In genomic region chr5:119356384-119357188, GRCh38 we compare ENCODE assay signal across 8 cellular contexts. TPM values are rescaled to one million over a fixed set of nuclear protein-coding genes. Genes with fewer than 3 reads are reported as not detected.
DNase-seq lines count a peak whose midpoint lies in the region; ATAC-seq and TF ChIP-seq lines count a peak whose summit lies in the region.

No MANE protein-coding gene starts in this region.

- H3K27ac Mint-ChIP-seq in CD8-positive, alpha-beta T cell, result peak overlapping the region; percentile 95

- H3K9me3 ChIP-seq in CD8-positive, alpha-beta T cell (ENCODE audit: low read length), result no peaks in the 10 kb centered on the region
- H3K9me3 ChIP-seq in body of pancreas (no peaks in the 10 kb centered on the region), liver (ENCODE audit: control insufficient read depth in 4 of 4, low read length in 3 of 4) (no peaks in the 10 kb centered on the region), upper lobe of left lung (no peaks in the 10 kb centered on the region)

- no peaks in the 10 kb centered on the region for H3K36me3 ChIP-seq in CD8-positive, alpha-beta T cell (ENCODE audit: insufficient read depth, low read length)
- H3K36me3 ChIP-seq in body of pancreas (replicated peaks in 1 of 2; ENCODE audit: insufficient read depth in 1 of 2, low read depth in 2 of 2) (no peaks in the 10 kb centered on the region), liver (ENCODE audit: control insufficient read depth in 4 of 4, insufficient read depth in 3 of 4, low read depth in 1 of 4, low read length in 3 of 4) (no peaks in the 10 kb centered on the region), upper lobe of left lung (no peaks in the 10 kb centered on the region)

- no peak overlapping the region for H3K27ac ChIP-seq in CD8-positive, alpha-beta T cell (ENCODE audit: low read depth, low read length)
- H3K27ac ChIP-seq in body of pancreas (peak overlapping the region in 3 of 4 donors; percentile 14 to 70 (median 48)), liver (ENCODE audit: low read depth in 1 of 2, low read length in 2 of 2) (peak overlapping the region; percentile 77 to 79), upper lobe of left lung (peak overlapping the region; percentile 69 to 91 (median 83))

- intact Hi-C loops in CD8-positive, alpha-beta T cell (cut with DNase I, micrococcal nuclease), result loop anchor here in 1 of 2 experiments (5.0 kb wide), 2 partner anchors 39 to 41 kb away; no protein-coding TSS in a partner anchor
- intact Hi-C loops in body of pancreas (cut with DNase I), result no loop called here

- H3K4me1 Mint-ChIP-seq in CD8-positive, alpha-beta T cell (ENCODE audit: low read depth), result peaks cover 92% of the 10 kb centered on the region

- no peak for TF ChIP-seq RAD21 in Ishikawa (IDR thresholded peaks at IDR 0.05; ENCODE audit: low read depth)
- TF ChIP-seq RAD21 in liver (IDR thresholded peaks at IDR 0.05), result no peak

- no peak for DNase-seq in CD8-positive, alpha-beta T cell
- DNase-seq in body of pancreas (no peak), upper lobe of left lung (no peak)
- DNase-seq in stimulated activated CD4-positive, alpha-beta T cell treated with anti-CD3 and anti-CD28 coated beads, Interleukin-12 subunit alpha, Interleukin-12 subunit beta, amount 100 ng/mL, for 4 hours, result no peak
- DNase-seq in activated CD4-positive, alpha-beta T cell treated with anti-CD3 and anti-CD28 coated beads, Interleukin-2, amount 50 U/mL, for 48 hours, result no peak

- POLR2A ChIA-PET in CD8-positive, alpha-beta T cell (lab: Charles Lee), result interaction anchor here (0.7 to 1.9 kb wide), 11 partner anchors 11 to 96 kb away, joined by 3 to 6 read pairs (median 3); partner anchors contain the start of gene HSD17B4

- no peaks in the 10 kb centered on the region for H3K27me3 ChIP-seq in CD8-positive, alpha-beta T cell (ENCODE audit: insufficient read depth, low read length)
- H3K27me3 ChIP-seq in body of pancreas, result no peaks in the 10 kb centered on the region
- no peaks in the 10 kb centered on the region for H3K27me3 ChIP-seq in liver (ENCODE audit: control insufficient read depth in 4 of 4, insufficient read depth in 4 of 4, low read length in 3 of 4)
- no peaks in the 10 kb centered on the region for H3K27me3 ChIP-seq in upper lobe of left lung

- peak overlapping the region; percentile 78 to 84 for H3K9ac ChIP-seq in liver (ENCODE audit: low read depth in 1 of 2, low read length in 2 of 2)

- no peaks in the 10 kb centered on the region for H3K27me3 Mint-ChIP-seq in CD8-positive, alpha-beta T cell (ENCODE audit: low read depth)

- CTCF ChIA-PET in CD8-positive, alpha-beta T cell (lab: Charles Lee), result interaction anchor here (0.7 to 2.4 kb wide), 13 partner anchors 9 to 88 kb away, joined by 3 to 10 read pairs (median 4); no protein-coding TSS in a partner anchor

- ATAC-seq in CD8-positive, alpha-beta T cell, result no peak
- ATAC-seq in body of pancreas (no peak), upper lobe of left lung (ENCODE audit: low FRiP score in 2 of 2) (peak in 1 of 2 donors; percentile 38), GM19455 (IDR thresholded peaks at IDR 0.05; ENCODE audit: unreplicated experiment) (no peak)

- TF ChIP-seq EP300 in Ishikawa (IDR thresholded peaks at IDR 0.05; ENCODE audit: borderline replicate concordance), result no peak
- TF ChIP-seq EP300 in upper lobe of left lung (IDR thresholded peaks at IDR 0.05), result no peak

- H3K4me1 ChIP-seq in CD8-positive, alpha-beta T cell (ENCODE audit: insufficient read depth, low read length), result peaks cover 89% of the 10 kb centered on the region
- H3K4me1 ChIP-seq in body of pancreas (peaks cover 14% of the 10 kb centered on the region), liver (ENCODE audit: control insufficient read depth in 4 of 4, insufficient read depth in 4 of 4, low read length in 3 of 4) (peaks cover 0 to 5% (median 1%) of the 10 kb centered on the region in 4 donors), upper lobe of left lung (peaks cover 22 to 59% (median 52%) of the 10 kb centered on the region in 4 donors)

- no peak for TF ChIP-seq CTCF in CD8-positive, alpha-beta T cell (IDR thresholded peaks at IDR 0.05)
- no peak for TF ChIP-seq CTCF in body of pancreas (IDR thresholded peaks at IDR 0.05)
- no peak for TF ChIP-seq CTCF in liver (IDR thresholded peaks at IDR 0.05; ENCODE audit: low read depth, low read length, missing input control)
- no peak for TF ChIP-seq CTCF in upper lobe of left lung (IDR thresholded peaks at IDR 0.05)

- peaks cover 19% of the 10 kb centered on the region for H3K36me3 Mint-ChIP-seq in CD8-positive, alpha-beta T cell

- TF ChIP-seq POLR2A in body of pancreas (IDR thresholded peaks at IDR 0.05), result no peak
- TF ChIP-seq POLR2A in upper lobe of left lung (IDR thresholded peaks at IDR 0.05), result no peak

- no peaks in the 10 kb centered on the region for H3K9me3 Mint-ChIP-seq in CD8-positive, alpha-beta T cell

- peak overlapping the region; percentile 38 for H3K4me3 ChIP-seq in CD8-positive, alpha-beta T cell (ENCODE audit: low read depth, low read length)
- H3K4me3 ChIP-seq in body of pancreas (peak overlapping the region; percentile 10 to 48), liver (ENCODE audit: low read depth in 1 of 3, low read length in 3 of 3) (peak overlapping the region; percentile 56 to 86 (median 76)), upper lobe of left lung (peak overlapping the region; percentile 27 to 70 (median 58))

- H3K4me3 Mint-ChIP-seq in CD8-positive, alpha-beta T cell, result peak overlapping the region; percentile 88

- 27 to 31% methylated on average over 9 of the region's 9 CpGs for WGBS in body of pancreas, 2 donors
- 11% methylated on average over 9 of the region's 9 CpGs for WGBS in liver
- 7 to 9% methylated on average over 9 of the region's 9 CpGs for WGBS in upper lobe of left lung, 2 donors

TF ChIP-seq in Ishikawa, 13 proteins besides CTCF, POLR2A, EP300 and RAD21:
- no peak for TF ChIP-seq TCF12 (IDR thresholded peaks at IDR 0.05; ENCODE audit: low read depth)
- TF ChIP-seq REST (IDR thresholded peaks at IDR 0.05; ENCODE audit: low read depth), result no peak
- 0 out of 2 replicates have a peak, but pooled peaks have one; percentile 9 for TF ChIP-seq NFIC (IDR thresholded peaks at IDR 0.05)

TF ChIP-seq in liver, 16 proteins besides CTCF, POLR2A, EP300 and RAD21:
- no peak for TF ChIP-seq ZBTB33 (IDR thresholded peaks at IDR 0.05)
- no peak for TF ChIP-seq EGR1 (IDR thresholded peaks at IDR 0.05; ENCODE audit: low read depth in 2 of 2)
TF ChIP-seq in liver: peak in this region for 0.

RNA-seq across cellular contexts. Expression of gene TNFAIP8, which starts 0.8 kb away (rescaled TPM):
- total RNA-seq in CD8-positive, alpha-beta T cell, result 10 to 100 TPM; 62.3 to 63.0 TPM
- total RNA-seq in body of pancreas, result 10 to 100 TPM; 15.8 to 32.3 TPM
- total RNA-seq in liver, result 10 to 100 TPM in 1 of 2 donors, 1 to 10 TPM in 1; 5.5 to 28.6 TPM
- polyA plus RNA-seq in liver, result 1 to 10 TPM; 2.6 to 3.3 TPM
- total RNA-seq in upper lobe of left lung, result 10 to 100 TPM; 14.7 to 33.2 (median 19.7) TPM
